ENCODE assay signal across 24 cellular contexts in the genomic region with DNA sequence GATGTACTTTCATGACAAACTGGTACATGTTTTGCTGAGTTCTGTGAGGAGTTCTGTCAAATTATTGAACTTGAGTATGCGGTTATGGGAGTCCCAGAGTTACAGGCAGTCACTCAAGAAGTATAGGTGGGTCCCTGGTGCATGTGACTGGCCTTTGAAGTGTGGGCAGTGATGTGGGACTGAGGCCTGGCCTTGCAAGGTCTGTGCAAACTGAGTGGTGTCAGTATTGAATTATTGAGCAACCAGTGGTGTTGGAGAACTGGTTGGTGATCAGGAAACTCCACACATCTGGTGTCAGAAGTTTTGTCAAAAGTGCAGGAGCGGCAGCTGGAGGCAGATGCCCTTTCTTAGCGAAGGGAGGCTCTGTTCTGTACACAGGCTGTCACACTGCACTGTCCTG.
"Had no signal": no experiment of that assay in that cellular context is flagged by ENCODE, and none has a peak within 500 bp of the region (broad histone marks: within the 10 kb centered on the region; RNA-seq: fewer than 3 reads in every experiment).

No MANE protein-coding gene starts in this region.

- ATAC-seq: gastrocnemius medialis; left lobe of liver; natural killer cell; sciatic nerve; stimulated activated effector memory CD8-positive, alpha-beta T cell treated with anti-CD3 and anti-CD28 coated beads, Interleukin-12 subunit alpha, Interleukin-12 subunit beta, amount 100 ng/mL, for 72 hours had no signal

- FAIRE-seq: colon, kidney had no signal

- H2AFZ ChIP-seq: hepatocyte, neural progenitor cell, parathyroid adenoma had no signal

- H3K4me1 ChIP-seq: parathyroid adenoma had no signal

- H3K9me3 ChIP-seq: gastrocnemius medialis, stomach, testis, tibial nerve, vagina had no signal

- H3K9ac ChIP-seq: neural progenitor cell, parathyroid adenoma had no signal

- H3K4me2 ChIP-seq: hepatocyte, neural progenitor cell, smooth muscle cell had no signal

- H3K79me2 ChIP-seq: parathyroid adenoma had no signal

- H3K4me3 ChIP-seq: dorsolateral prefrontal cortex, gastrocnemius medialis, hepatocyte, lung, neural progenitor cell, smooth muscle cell, stomach, testis, tibial nerve, vagina had no signal

- DNase-seq: dorsolateral prefrontal cortex; effector CD4-positive, alpha-beta T cell; foreskin fibroblast; gastrocnemius medialis; head of caudate nucleus; kidney; natural killer cell; stimulated activated CD4-positive, alpha-beta T cell treated with anti-CD3 and anti-CD28 coated beads, Interleukin-12 subunit alpha, Interleukin-12 subunit beta, amount 100 ng/mL, for 4 hours; stimulated activated CD4-positive, alpha-beta T cell treated with anti-CD3 and anti-CD28 coated beads, Interleukin-1b, Interleukin-23, amount 100 ng/mL, for 48 hours; stimulated activated CD4-positive, alpha-beta T cell treated with anti-CD3 and anti-CD28 coated beads, Interleukin-4, amount 100 ng/mL, for 24 hours; stimulated activated naive CD4-positive, alpha-beta T cell treated with Interleukin-2 at 50 U/mL for 16 hours; stomach; testis had no signal

- H3K27me3 ChIP-seq: dorsolateral prefrontal cortex, gastrocnemius medialis, hepatocyte, neural progenitor cell, stomach, testis, tibial nerve, vagina had no signal

- H3K27ac ChIP-seq: dorsolateral prefrontal cortex, gastrocnemius medialis, hepatocyte, neural progenitor cell, parathyroid adenoma, stomach, testis, tibial nerve, vagina had no signal

- H3K36me3 ChIP-seq: gastrocnemius medialis, vagina had no signal
